ENCODE assay signal across 23 cellular contexts in the genomic region with DNA sequence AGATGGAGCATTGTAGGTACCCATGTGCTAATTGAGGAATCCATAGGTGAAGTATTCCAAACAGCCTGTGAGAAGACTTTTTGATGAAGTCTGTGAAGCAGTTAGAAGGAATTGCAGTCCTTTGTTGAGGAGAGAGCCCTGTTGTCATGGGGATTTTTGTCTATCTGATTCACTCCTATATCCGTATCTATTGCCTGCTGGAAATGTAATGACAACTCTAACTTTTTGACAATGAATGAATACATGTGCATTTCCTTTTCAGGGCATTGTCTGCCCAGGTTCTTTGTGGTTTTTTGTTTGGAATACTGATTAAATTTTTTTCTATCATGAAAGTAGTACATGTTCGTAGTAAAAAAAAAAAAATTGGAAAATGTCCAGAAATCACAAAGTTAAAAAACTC.
"Had no signal": no experiment of that assay in that cellular context is flagged by ENCODE, and none has a peak within 500 bp of the region (broad histone marks: within the 10 kb centered on the region; RNA-seq: fewer than 3 reads in every experiment).

No MANE protein-coding gene starts in this region.

- H3K27me3 ChIP-seq: esophagus squamous epithelium, heart right ventricle, right lobe of liver, suprapubic skin, thyroid gland had no signal

- H3K9me3 ChIP-seq: pancreas, thyroid gland had no signal

- H3K4me1 Mint-ChIP-seq: natural killer cell; stimulated activated effector memory CD8-positive, alpha-beta T cell treated with anti-CD3 and anti-CD28 coated beads, Interleukin-12 subunit alpha, Interleukin-12 subunit beta, amount 100 ng/mL, for 72 hours had no signal

- H3K4me3 Mint-ChIP-seq: effector memory CD8-positive, alpha-beta T cell; natural killer cell; neural crest cell; stimulated activated effector memory CD8-positive, alpha-beta T cell treated with anti-CD3 and anti-CD28 coated beads, Interleukin-12 subunit alpha, Interleukin-12 subunit beta, amount 100 ng/mL, for 72 hours; type B pancreatic cell had no signal

- H3K36me3 ChIP-seq: esophagus squamous epithelium, heart right ventricle, left ventricle myocardium inferior, lower lobe of right lung, pancreas, right lobe of liver, suprapubic skin, thyroid gland had no signal

- DNase-seq: central memory CD4-positive, alpha-beta T cell; cortex of kidney; effector memory CD8-positive, alpha-beta T cell; esophagus squamous epithelium; foreskin fibroblast; heart right ventricle; hypothalamus; left ventricle myocardium inferior; lower lobe of right lung; natural killer cell; pancreas; right lobe of liver; stimulated activated CD4-positive, alpha-beta T cell treated with anti-CD3 and anti-CD28 coated beads, Interleukin-4, amount 100 ng/mL, for 1 hour; stimulated activated CD8-positive, alpha-beta memory T cell treated with anti-CD3 and anti-CD28 coated beads, Interleukin-4, amount 100 ng/mL, for 48 hours; stimulated activated naive CD8-positive, alpha-beta T cell treated with anti-CD3 and anti-CD28 coated beads, Interleukin-15, Interleukin-2, amounts not matched to agents 100 U/mL and 50 U/mL, for 24 hours; thyroid gland had no signal

- H3K36me3 Mint-ChIP-seq: stimulated activated effector memory CD8-positive, alpha-beta T cell treated with anti-CD3 and anti-CD28 coated beads, Interleukin-12 subunit alpha, Interleukin-12 subunit beta, amount 100 ng/mL, for 72 hours; type B pancreatic cell had no signal

- H3K4me3 ChIP-seq: esophagus squamous epithelium, heart right ventricle, left ventricle myocardium inferior, lower lobe of right lung, pancreas, right lobe of liver, suprapubic skin, thyroid gland had no signal

- H3K9me3 Mint-ChIP-seq: type B pancreatic cell had no signal

- H3K27ac ChIP-seq: esophagus squamous epithelium, heart right ventricle, left ventricle myocardium inferior, lower lobe of right lung, pancreas, right lobe of liver, suprapubic skin, thyroid gland had no signal

- H3K4me1 ChIP-seq: esophagus squamous epithelium, left ventricle myocardium inferior, lower lobe of right lung, right lobe of liver, suprapubic skin, thyroid gland had no signal

- H3K27ac Mint-ChIP-seq: effector memory CD8-positive, alpha-beta T cell; natural killer cell; progenitor cell of endocrine pancreas; stimulated activated effector memory CD8-positive, alpha-beta T cell treated with anti-CD3 and anti-CD28 coated beads, Interleukin-12 subunit alpha, Interleukin-12 subunit beta, amount 100 ng/mL, for 72 hours; type B pancreatic cell had no signal

- ATAC-seq: effector memory CD8-positive, alpha-beta T cell; heart right ventricle; lower lobe of right lung; natural killer cell; pancreas; right lobe of liver; stimulated activated effector memory CD8-positive, alpha-beta T cell treated with anti-CD3 and anti-CD28 coated beads, Interleukin-12 subunit alpha, Interleukin-12 subunit beta, amount 100 ng/mL, for 72 hours; stimulated activated naive CD8-positive, alpha-beta T cell treated with anti-CD3 and anti-CD28 coated beads, Interleukin-15, Interleukin-2, amounts not matched to agents 100 U/mL and 50 U/mL, for 24 hours had no signal

- FAIRE-seq: islet of Langerhans, pancreas, urothelium cell line had no signal
